ENCODE assay signal across 1 cellular context in the genomic region with DNA sequence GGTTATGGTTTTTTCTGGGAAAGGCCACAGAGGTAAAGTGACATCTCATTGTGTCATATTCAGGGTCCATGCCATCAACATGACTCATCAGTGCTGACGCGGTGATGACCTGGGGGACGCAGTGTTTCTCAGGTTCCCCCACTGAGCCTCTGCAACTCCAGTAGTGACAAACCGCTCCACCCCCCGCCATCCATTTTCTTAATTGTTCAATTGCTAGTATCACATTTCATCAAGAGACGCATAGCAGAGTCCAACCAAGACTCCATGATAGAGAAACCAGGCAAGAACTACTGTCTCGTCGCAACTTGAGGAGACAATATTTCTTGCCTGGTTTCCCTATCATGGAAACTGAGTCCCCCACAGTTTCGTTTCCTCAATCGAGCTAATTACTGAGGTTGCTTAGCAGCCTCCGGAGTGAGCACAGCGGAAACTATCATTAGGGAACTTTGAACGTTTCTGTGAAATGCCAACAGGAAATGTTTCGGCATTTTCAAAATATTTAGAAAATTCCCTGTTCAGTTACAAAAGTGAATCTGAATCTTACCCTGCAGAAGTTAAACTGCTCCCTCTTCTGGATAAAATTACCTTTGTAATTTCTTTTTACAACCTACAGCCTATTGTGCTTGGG.
A peak's percentile ranks its signal among the peaks of the same experiment; 100 is the strongest.
TF ChIP-seq lines count a peak whose summit lies in the region.

No MANE protein-coding gene starts in this region.

TF ChIP-seq in K562, 482 proteins besides CTCF, POLR2A, EP300 and RAD21 (continued from another document and continues in another):
- TF ChIP-seq, protein P1, sequence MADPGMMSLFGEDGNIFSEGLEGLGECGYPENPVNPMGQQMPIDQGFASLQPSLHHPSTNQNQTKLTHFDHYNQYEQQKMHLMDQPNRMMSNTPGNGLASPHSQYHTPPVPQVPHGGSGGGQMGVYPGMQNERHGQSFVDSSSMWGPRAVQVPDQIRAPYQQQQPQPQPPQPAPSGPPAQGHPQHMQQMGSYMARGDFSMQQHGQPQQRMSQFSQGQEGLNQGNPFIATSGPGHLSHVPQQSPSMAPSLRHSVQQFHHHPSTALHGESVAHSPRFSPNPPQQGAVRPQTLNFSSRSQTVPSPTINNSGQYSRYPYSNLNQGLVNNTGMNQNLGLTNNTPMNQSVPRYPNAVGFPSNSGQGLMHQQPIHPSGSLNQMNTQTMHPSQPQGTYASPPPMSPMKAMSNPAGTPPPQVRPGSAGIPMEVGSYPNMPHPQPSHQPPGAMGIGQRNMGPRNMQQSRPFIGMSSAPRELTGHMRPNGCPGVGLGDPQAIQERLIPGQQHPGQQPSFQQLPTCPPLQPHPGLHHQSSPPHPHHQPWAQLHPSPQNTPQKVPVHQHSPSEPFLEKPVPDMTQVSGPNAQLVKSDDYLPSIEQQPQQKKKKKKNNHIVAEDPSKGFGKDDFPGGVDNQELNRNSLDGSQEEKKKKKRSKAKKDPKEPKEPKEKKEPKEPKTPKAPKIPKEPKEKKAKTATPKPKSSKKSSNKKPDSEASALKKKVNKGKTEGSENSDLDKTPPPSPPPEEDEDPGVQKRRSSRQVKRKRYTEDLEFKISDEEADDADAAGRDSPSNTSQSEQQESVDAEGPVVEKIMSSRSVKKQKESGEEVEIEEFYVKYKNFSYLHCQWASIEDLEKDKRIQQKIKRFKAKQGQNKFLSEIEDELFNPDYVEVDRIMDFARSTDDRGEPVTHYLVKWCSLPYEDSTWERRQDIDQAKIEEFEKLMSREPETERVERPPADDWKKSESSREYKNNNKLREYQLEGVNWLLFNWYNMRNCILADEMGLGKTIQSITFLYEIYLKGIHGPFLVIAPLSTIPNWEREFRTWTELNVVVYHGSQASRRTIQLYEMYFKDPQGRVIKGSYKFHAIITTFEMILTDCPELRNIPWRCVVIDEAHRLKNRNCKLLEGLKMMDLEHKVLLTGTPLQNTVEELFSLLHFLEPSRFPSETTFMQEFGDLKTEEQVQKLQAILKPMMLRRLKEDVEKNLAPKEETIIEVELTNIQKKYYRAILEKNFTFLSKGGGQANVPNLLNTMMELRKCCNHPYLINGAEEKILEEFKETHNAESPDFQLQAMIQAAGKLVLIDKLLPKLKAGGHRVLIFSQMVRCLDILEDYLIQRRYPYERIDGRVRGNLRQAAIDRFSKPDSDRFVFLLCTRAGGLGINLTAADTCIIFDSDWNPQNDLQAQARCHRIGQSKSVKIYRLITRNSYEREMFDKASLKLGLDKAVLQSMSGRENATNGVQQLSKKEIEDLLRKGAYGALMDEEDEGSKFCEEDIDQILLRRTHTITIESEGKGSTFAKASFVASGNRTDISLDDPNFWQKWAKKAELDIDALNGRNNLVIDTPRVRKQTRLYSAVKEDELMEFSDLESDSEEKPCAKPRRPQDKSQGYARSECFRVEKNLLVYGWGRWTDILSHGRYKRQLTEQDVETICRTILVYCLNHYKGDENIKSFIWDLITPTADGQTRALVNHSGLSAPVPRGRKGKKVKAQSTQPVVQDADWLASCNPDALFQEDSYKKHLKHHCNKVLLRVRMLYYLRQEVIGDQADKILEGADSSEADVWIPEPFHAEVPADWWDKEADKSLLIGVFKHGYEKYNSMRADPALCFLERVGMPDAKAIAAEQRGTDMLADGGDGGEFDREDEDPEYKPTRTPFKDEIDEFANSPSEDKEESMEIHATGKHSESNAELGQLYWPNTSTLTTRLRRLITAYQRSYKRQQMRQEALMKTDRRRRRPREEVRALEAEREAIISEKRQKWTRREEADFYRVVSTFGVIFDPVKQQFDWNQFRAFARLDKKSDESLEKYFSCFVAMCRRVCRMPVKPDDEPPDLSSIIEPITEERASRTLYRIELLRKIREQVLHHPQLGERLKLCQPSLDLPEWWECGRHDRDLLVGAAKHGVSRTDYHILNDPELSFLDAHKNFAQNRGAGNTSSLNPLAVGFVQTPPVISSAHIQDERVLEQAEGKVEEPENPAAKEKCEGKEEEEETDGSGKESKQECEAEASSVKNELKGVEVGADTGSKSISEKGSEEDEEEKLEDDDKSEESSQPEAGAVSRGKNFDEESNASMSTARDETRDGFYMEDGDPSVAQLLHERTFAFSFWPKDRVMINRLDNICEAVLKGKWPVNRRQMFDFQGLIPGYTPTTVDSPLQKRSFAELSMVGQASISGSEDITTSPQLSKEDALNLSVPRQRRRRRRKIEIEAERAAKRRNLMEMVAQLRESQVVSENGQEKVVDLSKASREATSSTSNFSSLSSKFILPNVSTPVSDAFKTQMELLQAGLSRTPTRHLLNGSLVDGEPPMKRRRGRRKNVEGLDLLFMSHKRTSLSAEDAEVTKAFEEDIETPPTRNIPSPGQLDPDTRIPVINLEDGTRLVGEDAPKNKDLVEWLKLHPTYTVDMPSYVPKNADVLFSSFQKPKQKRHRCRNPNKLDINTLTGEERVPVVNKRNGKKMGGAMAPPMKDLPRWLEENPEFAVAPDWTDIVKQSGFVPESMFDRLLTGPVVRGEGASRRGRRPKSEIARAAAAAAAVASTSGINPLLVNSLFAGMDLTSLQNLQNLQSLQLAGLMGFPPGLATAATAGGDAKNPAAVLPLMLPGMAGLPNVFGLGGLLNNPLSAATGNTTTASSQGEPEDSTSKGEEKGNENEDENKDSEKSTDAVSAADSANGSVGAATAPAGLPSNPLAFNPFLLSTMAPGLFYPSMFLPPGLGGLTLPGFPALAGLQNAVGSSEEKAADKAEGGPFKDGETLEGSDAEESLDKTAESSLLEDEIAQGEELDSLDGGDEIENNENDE (IDR thresholded peaks at IDR 0.05; ENCODE audit: low read depth, low read length): no peak
- TF ChIP-seq, protein P2, sequence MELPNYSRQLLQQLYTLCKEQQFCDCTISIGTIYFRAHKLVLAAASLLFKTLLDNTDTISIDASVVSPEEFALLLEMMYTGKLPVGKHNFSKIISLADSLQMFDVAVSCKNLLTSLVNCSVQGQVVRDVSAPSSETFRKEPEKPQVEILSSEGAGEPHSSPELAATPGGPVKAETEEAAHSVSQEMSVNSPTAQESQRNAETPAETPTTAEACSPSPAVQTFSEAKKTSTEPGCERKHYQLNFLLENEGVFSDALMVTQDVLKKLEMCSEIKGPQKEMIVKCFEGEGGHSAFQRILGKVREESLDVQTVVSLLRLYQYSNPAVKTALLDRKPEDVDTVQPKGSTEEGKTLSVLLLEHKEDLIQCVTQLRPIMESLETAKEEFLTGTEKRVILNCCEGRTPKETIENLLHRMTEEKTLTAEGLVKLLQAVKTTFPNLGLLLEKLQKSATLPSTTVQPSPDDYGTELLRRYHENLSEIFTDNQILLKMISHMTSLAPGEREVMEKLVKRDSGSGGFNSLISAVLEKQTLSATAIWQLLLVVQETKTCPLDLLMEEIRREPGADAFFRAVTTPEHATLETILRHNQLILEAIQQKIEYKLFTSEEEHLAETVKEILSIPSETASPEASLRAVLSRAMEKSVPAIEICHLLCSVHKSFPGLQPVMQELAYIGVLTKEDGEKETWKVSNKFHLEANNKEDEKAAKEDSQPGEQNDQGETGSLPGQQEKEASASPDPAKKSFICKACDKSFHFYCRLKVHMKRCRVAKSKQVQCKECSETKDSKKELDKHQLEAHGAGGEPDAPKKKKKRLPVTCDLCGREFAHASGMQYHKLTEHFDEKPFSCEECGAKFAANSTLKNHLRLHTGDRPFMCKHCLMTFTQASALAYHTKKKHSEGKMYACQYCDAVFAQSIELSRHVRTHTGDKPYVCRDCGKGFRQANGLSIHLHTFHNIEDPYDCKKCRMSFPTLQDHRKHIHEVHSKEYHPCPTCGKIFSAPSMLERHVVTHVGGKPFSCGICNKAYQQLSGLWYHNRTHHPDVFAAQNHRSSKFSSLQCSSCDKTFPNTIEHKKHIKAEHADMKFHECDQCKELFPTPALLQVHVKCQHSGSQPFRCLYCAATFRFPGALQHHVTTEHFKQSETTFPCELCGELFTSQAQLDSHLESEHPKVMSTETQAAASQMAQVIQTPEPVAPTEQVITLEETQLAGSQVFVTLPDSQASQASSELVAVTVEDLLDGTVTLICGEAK (IDR thresholded peaks at IDR 0.05): peak; percentile 39; the same call in 1 of the 2 replicates
- TF ChIP-seq, protein P2 (CRISPR knock-in tag; IDR thresholded peaks at IDR 0.05): no peak
- TF ChIP-seq, protein P3, sequence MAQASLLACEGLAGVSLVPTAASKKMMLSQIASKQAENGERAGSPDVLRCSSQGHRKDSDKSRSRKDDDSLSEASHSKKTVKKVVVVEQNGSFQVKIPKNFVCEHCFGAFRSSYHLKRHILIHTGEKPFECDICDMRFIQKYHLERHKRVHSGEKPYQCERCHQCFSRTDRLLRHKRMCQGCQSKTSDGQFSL (CRISPR knock-in tag; IDR thresholded peaks at IDR 0.05): 0 out of 2 replicates have a peak, but pooled peaks have one; percentile 51
- TF ChIP-seq, protein P3 (tag; IDR thresholded peaks at IDR 0.05): no peak
- TF ChIP-seq NFE2 (IDR thresholded peaks at IDR 0.05; ENCODE audit: low read depth) (peak; percentile 86), ZNF584 (CRISPR knock-in tag; IDR thresholded peaks at IDR 0.05; ENCODE audit: low read depth) (peak; percentile 48; the same call in 1 of the 2 replicates), ELF4 (CRISPR knock-in tag; IDR thresholded peaks at IDR 0.05) (no peak), HDAC3 (IDR thresholded peaks at IDR 0.05; ENCODE audit: borderline replicate concordance, partially characterized antibody) (no peak), CBX3 (IDR thresholded peaks at IDR 0.05; ENCODE audit: borderline replicate concordance in 1 of 2, low read length in 2 of 2) (peak in 1 of 2 experiments; percentile 16; a peak in 1 of 3 replicates), TBP (optimal IDR thresholded peaks at IDR 0.05; ENCODE audit: low read depth, low read length) (peak; percentile 20), BMI1 (IDR thresholded peaks at IDR 0.05; ENCODE audit: low read length) (no peak), DMBX1 (CRISPR knock-in tag; IDR thresholded peaks at IDR 0.05; ENCODE audit: borderline replicate concordance) (peak; percentile 84), NBN (IDR thresholded peaks at IDR 0.05; ENCODE audit: low read depth) (peak; percentile 79), ZNF668 (CRISPR knock-in tag; IDR thresholded peaks at IDR 0.05) (no peak), SAP30 (IDR thresholded peaks at IDR 0.05; ENCODE audit: borderline replicate concordance, insufficient read depth, low read depth, low read length, poor library complexity, severe bottlenecking) (no peak), JUND (IDR thresholded peaks at IDR 0.05; ENCODE audit: borderline replicate concordance, low read depth, low read length) (peak; percentile 98), JUND (tag; IDR thresholded peaks at IDR 0.05; ENCODE audit: borderline replicate concordance, low read depth, low read length) (peak; percentile 98), FOXK1 (CRISPR knock-in tag; IDR thresholded peaks at IDR 0.05; ENCODE audit: borderline replicate concordance) (no peak), RBM34 (IDR thresholded peaks at IDR 0.05; ENCODE audit: borderline replicate concordance, insufficient read depth, low read length) (no peak), FOSL1 (tag; conservative IDR thresholded peaks at IDR 0.05) (peak; percentile 95), CREM (IDR thresholded peaks at IDR 0.05; ENCODE audit: low read depth) (peak; percentile 97), BACH1 (tag; IDR thresholded peaks at IDR 0.05) (peak; percentile 71; the same call in 1 of the 2 replicates), ARHGAP35 (IDR thresholded peaks at IDR 0.05; ENCODE audit: partially characterized antibody) (no peak), HNRNPK (IDR thresholded peaks at IDR 0.05; ENCODE audit: low read depth, low read length, poor library complexity, severe bottlenecking) (no peak)
- TF ChIP-seq, protein P4, sequence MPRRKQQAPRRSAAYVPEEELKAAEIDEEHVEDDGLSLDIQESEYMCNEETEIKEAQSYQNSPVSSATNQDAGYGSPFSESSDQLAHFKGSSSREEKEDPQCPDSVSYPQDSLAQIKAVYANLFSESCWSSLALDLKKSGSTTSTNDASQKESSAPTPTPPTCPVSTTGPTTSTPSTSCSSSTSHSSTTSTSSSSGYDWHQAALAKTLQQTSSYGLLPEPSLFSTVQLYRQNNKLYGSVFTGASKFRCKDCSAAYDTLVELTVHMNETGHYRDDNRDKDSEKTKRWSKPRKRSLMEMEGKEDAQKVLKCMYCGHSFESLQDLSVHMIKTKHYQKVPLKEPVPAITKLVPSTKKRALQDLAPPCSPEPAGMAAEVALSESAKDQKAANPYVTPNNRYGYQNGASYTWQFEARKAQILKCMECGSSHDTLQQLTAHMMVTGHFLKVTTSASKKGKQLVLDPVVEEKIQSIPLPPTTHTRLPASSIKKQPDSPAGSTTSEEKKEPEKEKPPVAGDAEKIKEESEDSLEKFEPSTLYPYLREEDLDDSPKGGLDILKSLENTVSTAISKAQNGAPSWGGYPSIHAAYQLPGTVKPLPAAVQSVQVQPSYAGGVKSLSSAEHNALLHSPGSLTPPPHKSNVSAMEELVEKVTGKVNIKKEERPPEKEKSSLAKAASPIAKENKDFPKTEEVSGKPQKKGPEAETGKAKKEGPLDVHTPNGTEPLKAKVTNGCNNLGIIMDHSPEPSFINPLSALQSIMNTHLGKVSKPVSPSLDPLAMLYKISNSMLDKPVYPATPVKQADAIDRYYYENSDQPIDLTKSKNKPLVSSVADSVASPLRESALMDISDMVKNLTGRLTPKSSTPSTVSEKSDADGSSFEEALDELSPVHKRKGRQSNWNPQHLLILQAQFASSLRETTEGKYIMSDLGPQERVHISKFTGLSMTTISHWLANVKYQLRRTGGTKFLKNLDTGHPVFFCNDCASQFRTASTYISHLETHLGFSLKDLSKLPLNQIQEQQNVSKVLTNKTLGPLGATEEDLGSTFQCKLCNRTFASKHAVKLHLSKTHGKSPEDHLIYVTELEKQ (CRISPR knock-in tag; IDR thresholded peaks at IDR 0.05): no peak
